9 cellular contexts compared by ENCODE assay signal in the genomic region with DNA sequence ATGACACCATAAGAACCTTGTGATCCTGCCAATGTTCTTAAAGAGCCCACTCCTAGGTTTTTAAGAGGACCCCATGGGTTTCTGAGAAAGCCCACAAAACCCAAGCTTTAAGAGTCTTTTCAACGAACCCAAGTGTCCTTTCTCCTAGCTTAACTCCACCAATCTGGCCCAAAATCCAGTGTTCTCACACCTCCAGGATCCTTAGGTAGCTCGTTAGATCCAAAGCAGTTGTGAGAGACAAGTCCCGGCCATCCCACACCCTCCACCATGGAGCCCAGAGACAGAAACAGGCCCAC. TPM values are rescaled to one million over a fixed set of nuclear protein-coding genes. Genes with fewer than 3 reads are reported as not detected.
A peak's percentile ranks its signal among the peaks of the same experiment; 100 is the strongest.
DNase-seq lines count a peak whose midpoint lies in the region; ATAC-seq and TF ChIP-seq lines count a peak whose summit lies in the region.
"Had no signal": no experiment of that assay in that cellular context is flagged by ENCODE, and none has a peak within 500 bp of the region (broad histone marks: within the 10 kb centered on the region; RNA-seq: fewer than 3 reads in every experiment).

No MANE protein-coding gene starts in this region.

- H3K9me3 ChIP-seq in CD8-positive, alpha-beta T cell (ENCODE audit: low read length): no peaks in the 10 kb centered on the region
- no peaks in the 10 kb centered on the region for H3K9me3 ChIP-seq in OCI-LY1 (ENCODE audit: low read length)
- H3K9me3 ChIP-seq in parathyroid adenoma (ENCODE audit: control insufficient read depth, low read length): no peaks in the 10 kb centered on the region

- peaks cover 36% of the 10 kb centered on the region for H3K4me1 ChIP-seq in CD8-positive, alpha-beta T cell (ENCODE audit: insufficient read depth, low read length)
- H3K4me1 ChIP-seq in OCI-LY1 (ENCODE audit: insufficient read depth, low read length, severe bottlenecking) (peaks cover 18% of the 10 kb centered on the region), parathyroid adenoma (no peaks in the 10 kb centered on the region)

- no peaks in the 10 kb centered on the region for H3K27me3 ChIP-seq in CD8-positive, alpha-beta T cell (ENCODE audit: insufficient read depth, low read length)
- H3K27me3 ChIP-seq in OCI-LY1 (ENCODE audit: insufficient read depth, low read length) (no peaks in the 10 kb centered on the region), parathyroid adenoma (ENCODE audit: control insufficient read depth, insufficient read depth, low read length) (no peaks in the 10 kb centered on the region)

- H3K4me3 Mint-ChIP-seq in CD8-positive, alpha-beta T cell: peak overlapping the region; percentile 94
- peak overlapping the region; percentile 93 to 94 for H3K4me3 Mint-ChIP-seq in effector memory CD8-positive, alpha-beta T cell

- H4K20me1 ChIP-seq in OCI-LY1 (ENCODE audit: insufficient read depth, low read length): no peaks in the 10 kb centered on the region

- H3K4me2 ChIP-seq in OCI-LY1 (ENCODE audit: low read length): peak overlapping the region; percentile 86
- H3K4me2 ChIP-seq in parathyroid adenoma (ENCODE audit: low read length): peak overlapping the region; percentile 14

- TF ChIP-seq CTCF in CD8-positive, alpha-beta T cell (IDR thresholded peaks at IDR 0.05): no peak
- TF ChIP-seq CTCF in OCI-LY1 (IDR thresholded peaks at IDR 0.05; ENCODE audit: low read length): no peak
- no peak for TF ChIP-seq CTCF in parathyroid adenoma (IDR thresholded peaks at IDR 0.05)

- intact Hi-C loops in CD8-positive, alpha-beta T cell (cut with DNase I, micrococcal nuclease): loop anchor here (1.0 to 2.0 kb wide), 4 partner anchors 14 to 46 kb away; a partner anchor contains a TSS

- H2AFZ ChIP-seq in OCI-LY1 (ENCODE audit: low read length): no peak overlapping the region
- no peak overlapping the region for H2AFZ ChIP-seq in parathyroid adenoma

- ATAC-seq in CD8-positive, alpha-beta T cell: no peak
- ATAC-seq in effector memory CD8-positive, alpha-beta T cell (replicated peaks): no peak
- no peak for ATAC-seq in HG03342 (IDR thresholded peaks at IDR 0.05; ENCODE audit: unreplicated experiment)
- ATAC-seq in GM21526 (IDR thresholded peaks at IDR 0.05; ENCODE audit: low FRiP score, unreplicated experiment): no peak

- H3K9ac ChIP-seq in OCI-LY1 (ENCODE audit: low read length) (peak overlapping the region; percentile 96), parathyroid adenoma (no peak overlapping the region)

- H3K36me3 ChIP-seq in CD8-positive, alpha-beta T cell (ENCODE audit: insufficient read depth, low read length): peaks cover 24% of the 10 kb centered on the region
- peaks cover 56% of the 10 kb centered on the region for H3K36me3 ChIP-seq in OCI-LY1 (ENCODE audit: insufficient read depth, low read length)
- H3K36me3 ChIP-seq in parathyroid adenoma (ENCODE audit: control insufficient read depth, insufficient read depth, low read length): no peaks in the 10 kb centered on the region

- peak overlapping the region; percentile 81 for H3K27ac ChIP-seq in CD8-positive, alpha-beta T cell (ENCODE audit: low read depth, low read length)
- H3K27ac ChIP-seq in OCI-LY1 (ENCODE audit: low read depth, low read length, poor library complexity, severe bottlenecking) (peak overlapping the region; percentile 89), parathyroid adenoma (peak overlapping the region; percentile 80)
- H3K27ac ChIP-seq: WERI-Rb-1 had no signal

- DNase-seq in CD8-positive, alpha-beta T cell: no peak
- DNase-seq in effector memory CD8-positive, alpha-beta T cell: no peak
- DNase-seq in cerebellum (ENCODE audit: low spot score) (no peak), NAMALWA (ENCODE audit: low spot score) (no peak)
- DNase-seq: WERI-Rb-1 had no signal

- peaks cover 71% of the 10 kb centered on the region for H3K36me3 Mint-ChIP-seq in CD8-positive, alpha-beta T cell
- peaks cover 60% of the 10 kb centered on the region for H3K36me3 Mint-ChIP-seq in effector memory CD8-positive, alpha-beta T cell (ENCODE audit: insufficient read depth)

- peaks cover 7% of the 10 kb centered on the region; the same call in 1 of the 2 replicates for H3K79me2 ChIP-seq in OCI-LY1 (ENCODE audit: insufficient read depth, low read length)
- no peaks in the 10 kb centered on the region for H3K79me2 ChIP-seq in parathyroid adenoma

- no peaks in the 10 kb centered on the region for H3K9me3 Mint-ChIP-seq in CD8-positive, alpha-beta T cell
- H3K9me3 Mint-ChIP-seq in effector memory CD8-positive, alpha-beta T cell: no peaks in the 10 kb centered on the region

- CTCF ChIA-PET in CD8-positive, alpha-beta T cell (lab: Charles Lee): interaction anchor here (0.8 to 5.6 kb wide), 11 partner anchors 10 to 148 kb away, joined by 3 to 40 read pairs (median 8); a partner anchor contains a TSS

- peak overlapping the region; percentile 71 for H3K4me3 ChIP-seq in CD8-positive, alpha-beta T cell (ENCODE audit: low read depth, low read length)
- H3K4me3 ChIP-seq in OCI-LY1 (ENCODE audit: low read depth, low read length, poor library complexity, severe bottlenecking) (peak overlapping the region; percentile 82), parathyroid adenoma (ENCODE audit: low read depth, low read length) (peak overlapping the region; percentile 78)

- H3K27me3 Mint-ChIP-seq in CD8-positive, alpha-beta T cell (ENCODE audit: low read depth): no peaks in the 10 kb centered on the region
- H3K27me3 Mint-ChIP-seq in effector memory CD8-positive, alpha-beta T cell: no peaks in the 10 kb centered on the region

- H3F3A ChIP-seq in OCI-LY1 (ENCODE audit: insufficient read depth, low read length): peaks cover 4% of the 10 kb centered on the region; the same call in 1 of the 2 replicates

- H3K9me2 ChIP-seq in OCI-LY1 (ENCODE audit: low read depth, low read length): no peaks in the 10 kb centered on the region

- POLR2A ChIA-PET in CD8-positive, alpha-beta T cell (lab: Charles Lee): interaction anchor here (0.9 to 3.9 kb wide), 15 partner anchors 10 to 150 kb away, joined by 3 to 57 read pairs (median 20); a partner anchor contains a TSS

- H3K27ac Mint-ChIP-seq in CD8-positive, alpha-beta T cell: peak overlapping the region; percentile 86
- peak overlapping the region; percentile 96 to 97 for H3K27ac Mint-ChIP-seq in effector memory CD8-positive, alpha-beta T cell

- peaks cover 35% of the 10 kb centered on the region for H3K4me1 Mint-ChIP-seq in CD8-positive, alpha-beta T cell (ENCODE audit: low read depth)
- peaks cover 49 to 50% of the 10 kb centered on the region in 2 donors for H3K4me1 Mint-ChIP-seq in effector memory CD8-positive, alpha-beta T cell (ENCODE audit: low read depth in 2 of 2)

RNA-seq across cellular contexts. Expression of a gene that starts 1.7 kb away (rescaled TPM):
- 10 to 100 TPM; 87.2 to 91.3 TPM for total RNA-seq in CD8-positive, alpha-beta T cell
- 31.1 TPM for total RNA-seq in cerebellum

RNA-seq across cellular contexts. Expression of a gene that starts 13.6 kb away (rescaled TPM):
- total RNA-seq in CD8-positive, alpha-beta T cell: 100 to 1,000 TPM; 169 to 201 TPM
- 13.2 TPM for total RNA-seq in cerebellum

RNA-seq across cellular contexts. Expression of a gene that starts 18.6 kb away (rescaled TPM):
- 1 to 10 TPM; 7.2 to 7.7 TPM for total RNA-seq in CD8-positive, alpha-beta T cell
- 22.0 TPM for total RNA-seq in cerebellum

RNA-seq across cellular contexts. Expression of a gene that starts 22.0 kb away (rescaled TPM):
- total RNA-seq in CD8-positive, alpha-beta T cell: 10 to 100 TPM; 52.0 to 52.1 TPM
- total RNA-seq in cerebellum: 19.4 TPM

RNA-seq across cellular contexts. Expression of a gene that starts 22.9 kb away (rescaled TPM):
- 1 to 10 TPM; 3.0 to 3.7 TPM for total RNA-seq in CD8-positive, alpha-beta T cell
- 13.8 TPM for total RNA-seq in cerebellum

Comparison
In these comparisons a context has a peak if more than half of its experiments do, and no peak if none do; other contexts are left out.
1. RNA of a gene that starts 13.6 kb away (total RNA-seq): 169 to 201 TPM in CD8-positive, alpha-beta T cell; 13.2 TPM in cerebellum (single experiment); every median in the first group is over 10 times any median in the second.
2. Peak in every context shown above with its lines, with median percentiles within 50 percentile points of each other: H3K27ac ChIP-seq and H3K4me3 ChIP-seq.